1 cellular context compared by ENCODE assay signal in genomic region chr1:184792450-184792969, GRCh38.
TF ChIP-seq lines count a peak whose summit lies in the region.

No MANE protein-coding gene starts in this region.

TF ChIP-seq in HepG2, 621 proteins besides CTCF, POLR2A, EP300 and RAD21 (continued from another document and continues in another):
- peak; percentile 87 for TF ChIP-seq PAXIP1 (CRISPR knock-in tag; conservative IDR thresholded peaks at IDR 0.05)
- TF ChIP-seq ZNF879 (CRISPR knock-in tag; IDR thresholded peaks at IDR 0.05): no peak
- no peak for TF ChIP-seq ZZZ3 (CRISPR knock-in tag; IDR thresholded peaks at IDR 0.05; ENCODE audit: borderline replicate concordance)
- TF ChIP-seq ZBTB38 (CRISPR knock-in tag; IDR thresholded peaks at IDR 0.05): no peak
- no peak for TF ChIP-seq PLSCR1 (CRISPR knock-in tag; IDR thresholded peaks at IDR 0.05; ENCODE audit: borderline replicate concordance)
- 0 out of 2 replicates have a peak, but pooled peaks have one; percentile 28 for TF ChIP-seq BORCS8-MEF2B (CRISPR knock-in tag; IDR thresholded peaks at IDR 0.05)
- no peak for TF ChIP-seq CERS6 (CRISPR knock-in tag; IDR thresholded peaks at IDR 0.05)
- TF ChIP-seq ETV6 (CRISPR knock-in tag; conservative IDR thresholded peaks at IDR 0.05): no peak
- TF ChIP-seq ZNF503 (CRISPR knock-in tag; IDR thresholded peaks at IDR 0.05): no peak
- TF ChIP-seq ZNF703 (CRISPR knock-in tag; IDR thresholded peaks at IDR 0.05; ENCODE audit: borderline replicate concordance): no peak
- no peak for TF ChIP-seq HNF1A (IDR thresholded peaks at IDR 0.05; ENCODE audit: low read depth)
- no peak for TF ChIP-seq HNF1A (CRISPR knock-in tag; IDR thresholded peaks at IDR 0.05; ENCODE audit: borderline replicate concordance)
- TF ChIP-seq NR0B2 (CRISPR knock-in tag; IDR thresholded peaks at IDR 0.05): no peak
- no peak for TF ChIP-seq ARID2 (CRISPR knock-in tag; IDR thresholded peaks at IDR 0.05; ENCODE audit: borderline replicate concordance)
- no peak; the same call in 1 of the 2 replicates for TF ChIP-seq EHMT2 (IDR thresholded peaks at IDR 0.05; ENCODE audit: borderline replicate concordance, low read depth, low read length)
- no peak for TF ChIP-seq THYN1 (CRISPR knock-in tag; IDR thresholded peaks at IDR 0.05; ENCODE audit: borderline replicate concordance, low read depth)
- TF ChIP-seq ZFAT (CRISPR knock-in tag; conservative IDR thresholded peaks at IDR 0.05): no peak
- no peak for TF ChIP-seq ZEB1 (IDR thresholded peaks at IDR 0.05; ENCODE audit: insufficient replicate concordance, low read depth)
- peak; percentile 17; the same call in 1 of the 2 replicates for TF ChIP-seq ZNF609 (CRISPR knock-in tag; IDR thresholded peaks at IDR 0.05; ENCODE audit: borderline replicate concordance)
- no peak for TF ChIP-seq SCMH1 (CRISPR knock-in tag; IDR thresholded peaks at IDR 0.05; ENCODE audit: borderline replicate concordance)
- TF ChIP-seq SMC3 (IDR thresholded peaks at IDR 0.05; ENCODE audit: low read length): no peak
- no peak for TF ChIP-seq ONECUT2 (CRISPR knock-in tag; IDR thresholded peaks at IDR 0.05)
- no peak for TF ChIP-seq ZNF367 (CRISPR knock-in tag; IDR thresholded peaks at IDR 0.05; ENCODE audit: borderline replicate concordance)
- peak; percentile 36; the same call in 1 of the 2 replicates for TF ChIP-seq TFAP4 (IDR thresholded peaks at IDR 0.05; ENCODE audit: borderline replicate concordance, low read depth)
- no peak for TF ChIP-seq ZNF597 (CRISPR knock-in tag; IDR thresholded peaks at IDR 0.05)
- no peak for TF ChIP-seq WIZ (CRISPR knock-in tag; IDR thresholded peaks at IDR 0.05)
- TF ChIP-seq ERF (CRISPR knock-in tag; IDR thresholded peaks at IDR 0.05): no peak
- no peak for TF ChIP-seq ASH2L (IDR thresholded peaks at IDR 0.05; ENCODE audit: insufficient read length, low read depth, low read length)
- TF ChIP-seq ZBTB33 (CRISPR knock-in tag; IDR thresholded peaks at IDR 0.05): no peak
- no peak for TF ChIP-seq AKAP8 (CRISPR knock-in tag; IDR thresholded peaks at IDR 0.05)
- TF ChIP-seq NPAS2 (CRISPR knock-in tag; IDR thresholded peaks at IDR 0.05; ENCODE audit: borderline replicate concordance): no peak
- TF ChIP-seq ZBTB8A (CRISPR knock-in tag; IDR thresholded peaks at IDR 0.05; ENCODE audit: borderline replicate concordance, low read depth): no peak
